33 cellular contexts compared by ENCODE assay signal in the genomic region with DNA sequence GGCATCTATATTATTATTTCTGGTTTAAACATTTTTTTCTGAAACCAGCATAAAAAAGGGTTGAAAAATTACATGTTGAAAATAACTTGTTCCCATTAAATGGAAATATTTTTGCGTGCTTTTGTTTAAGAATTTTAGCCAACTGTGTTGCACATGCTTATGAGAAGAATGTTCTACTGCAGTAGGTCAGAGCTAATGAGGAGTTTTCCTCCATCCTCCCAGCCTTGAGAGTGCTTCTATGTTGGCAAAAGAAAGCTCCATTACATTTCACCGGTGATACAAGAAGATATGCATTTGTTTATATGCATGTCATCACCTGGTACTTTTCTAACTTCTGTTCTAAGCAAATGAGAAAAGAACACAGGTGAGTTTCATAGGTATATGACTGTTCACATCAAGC. TPM values are rescaled to one million over a fixed set of nuclear protein-coding genes. Genes with fewer than 3 reads are reported as not detected.
"Had no signal": no experiment of that assay in that cellular context is flagged by ENCODE, and none has a peak within 500 bp of the region (broad histone marks: within the 10 kb centered on the region; RNA-seq: fewer than 3 reads in every experiment).

No MANE protein-coding gene starts in this region.

- DNase-seq: cortex of kidney; effector memory CD8-positive, alpha-beta T cell; glutamatergic neuron; hippocampal formation; left colon; left ventricle myocardium inferior; natural killer cell; occipital lobe; posterior cingulate gyrus; psoas muscle; right cardiac atrium; sigmoid colon; spleen; stimulated activated CD4-positive, alpha-beta T cell treated with anti-CD3 and anti-CD28 coated beads, Interleukin-4, amount 100 ng/mL, for 4 hours; stimulated activated naive CD8-positive, alpha-beta T cell treated with anti-CD3 and anti-CD28 coated beads, Interleukin-15, Interleukin-2, amounts not matched to agents 100 U/mL and 50 U/mL, for 24 hours; substantia nigra had no signal

- H3K27ac ChIP-seq: foreskin keratinocyte, ovary, psoas muscle, sigmoid colon, testis, tibial artery had no signal

- H3K27me3 ChIP-seq: foreskin keratinocyte, heart right ventricle, ovary, sigmoid colon, spleen, testis, tibial artery had no signal

- H3K9me3 ChIP-seq: ovary, psoas muscle, testis had no signal

- H3K4me3 ChIP-seq: heart right ventricle, left ventricle myocardium inferior, lung, ovary, psoas muscle, sigmoid colon, spleen, testis, tibial artery had no signal

- H3K4me3 Mint-ChIP-seq: effector memory CD8-positive, alpha-beta T cell; memory B cell; natural killer cell; stimulated activated memory B cell treated with anti-CD40 and anti-IgM and Interleukin-4, amounts not matched to agents 10 μg/mL and 1 μg/mL and 100 μg/mL, for 72 hours; type B pancreatic cell had no signal

- H3K4me1 Mint-ChIP-seq: memory B cell; natural killer cell; stimulated activated memory B cell treated with anti-CD40 and anti-IgM and Interleukin-4, amounts not matched to agents 10 μg/mL and 1 μg/mL and 100 μg/mL, for 72 hours had no signal

- H3K4me1 ChIP-seq: foreskin keratinocyte, left ventricle myocardium inferior, psoas muscle, sigmoid colon, testis had no signal

- H3K27me3 Mint-ChIP-seq: type B pancreatic cell had no signal

- H3K27ac Mint-ChIP-seq: effector memory CD8-positive, alpha-beta T cell; memory B cell; natural killer cell; stimulated activated memory B cell treated with anti-CD40 and anti-IgM and Interleukin-4, amounts not matched to agents 10 μg/mL and 1 μg/mL and 100 μg/mL, for 72 hours; type B pancreatic cell had no signal

- H3K36me3 Mint-ChIP-seq: memory B cell; natural killer cell; stimulated activated memory B cell treated with anti-CD40 and anti-IgM and Interleukin-4, amounts not matched to agents 10 μg/mL and 1 μg/mL and 100 μg/mL, for 72 hours had no signal

- ATAC-seq: effector memory CD8-positive, alpha-beta T cell; foreskin keratinocyte; left colon; natural killer cell; stimulated activated memory B cell treated with anti-CD40 and anti-IgM and Interleukin-4, amounts not matched to agents 10 μg/mL and 1 μg/mL and 100 μg/mL, for 72 hours; stimulated activated naive CD8-positive, alpha-beta T cell treated with anti-CD3 and anti-CD28 coated beads, Interleukin-15, Interleukin-2, amounts not matched to agents 100 U/mL and 50 U/mL, for 24 hours had no signal

- H3K36me3 ChIP-seq: heart right ventricle, left ventricle myocardium inferior, ovary, sigmoid colon, spleen, tibial artery had no signal

RNA-seq across cellular contexts. Expression of a gene that starts 13.6 kb away (rescaled TPM):
- total RNA-seq: dermis microvascular lymphatic vessel endothelial cell, foreskin keratinocyte, left ventricle myocardium inferior, mononuclear cell, natural killer cell, right cardiac atrium, skeletal muscle tissue had no signal
- polyA plus RNA-seq: foreskin keratinocyte, right cardiac atrium had no signal

RNA-seq across cellular contexts. Expression of a gene that starts 23.9 kb away (rescaled TPM):
- total RNA-seq: dermis microvascular lymphatic vessel endothelial cell, fibroblast of lung, foreskin keratinocyte, heart right ventricle, left colon, left ventricle myocardium inferior, lung, mononuclear cell, natural killer cell, occipital lobe, ovary, psoas muscle, renal cortical epithelial cell, right cardiac atrium, sigmoid colon, skeletal muscle tissue, spleen, testis, urinary bladder had no signal
- polyA plus RNA-seq: esophagus, fibroblast of lung, foreskin keratinocyte, heart right ventricle, lung, neural cell, ovary, psoas muscle, right cardiac atrium, sigmoid colon, spleen, urinary bladder had no signal
